ENCODE assay signal across 34 cellular contexts in genomic region chr20:62447143-62447869, GRCh38. TPM values are rescaled to one million over a fixed set of nuclear protein-coding genes. Genes with fewer than 3 reads are reported as not detected.
"Had no signal": no experiment of that assay in that cellular context is flagged by ENCODE, and none has a peak within 500 bp of the region (broad histone marks: within the 10 kb centered on the region; RNA-seq: fewer than 3 reads in every experiment).

No MANE protein-coding gene starts in this region.

- H3K9me2 ChIP-seq: SK-N-SH had no signal

- H3K27ac ChIP-seq: brain microvascular endothelial cell, Peyer's patch, SJSA1 had no signal

- ATAC-seq: activated CD8-positive, alpha-beta T cell treated with anti-CD3 and anti-CD28 coated beads for 36 hours; activated T-cell treated with anti-CD3 and anti-CD28 coated beads, Interleukin-2, amount 50 U/mL, for 72 hours; activated T-helper 17 cell treated with anti-CD3 and anti-CD28 coated beads, Interleukin-2, amount 50 U/mL, for 72 hours; PC-3 had no signal

- H3K4me3 Mint-ChIP-seq: activated CD4-positive, alpha-beta T cell treated with anti-CD3 and anti-CD28 coated beads, Interleukin-2, amount 10 ng/mL, durations not matched to agents 24 days and 14 days; activated CD8-positive, alpha-beta T cell treated with anti-CD3 and anti-CD28 coated beads for 36 hours; activated naive CD8-positive, alpha-beta T cell treated with anti-CD3 and anti-CD28 coated beads for 36 hours; activated T-cell treated with anti-CD3 and anti-CD28 coated beads, Interleukin-2, amount 50 U/mL, for 72 hours; activated T-helper 17 cell treated with anti-CD3 and anti-CD28 coated beads, Interleukin-2, amount 50 U/mL, for 72 hours; T-helper 1 cell treated with Interleukin-12 subunit alpha and Interleukin-12 subunit beta and Interleukin-4 antibody, amounts not matched to agents 30 μg/mL and 1 μg/mL, for 36 hours; T-helper 2 cell treated with Interferon-gamma antibody and Interleukin-4, amounts not matched to agents 5 μg/mL and 100 μg/mL, for 36 hours had no signal

- H3K4me1 Mint-ChIP-seq: activated CD4-positive, alpha-beta T cell treated with anti-CD3 and anti-CD28 coated beads, Interleukin-2, amount 10 ng/mL, durations not matched to agents 24 days and 14 days; activated naive CD8-positive, alpha-beta T cell treated with anti-CD3 and anti-CD28 coated beads for 36 hours; activated T-helper 17 cell treated with anti-CD3 and anti-CD28 coated beads, Interleukin-2, amount 50 U/mL, for 72 hours had no signal

- H3K9me3 ChIP-seq: Peyer's patch, SJSA1, SK-N-SH had no signal

- FAIRE-seq: TTC549 had no signal

- H3K27ac Mint-ChIP-seq: activated CD4-positive, alpha-beta T cell treated with anti-CD3 and anti-CD28 coated beads, Interleukin-2, amount 10 ng/mL, durations not matched to agents 24 days and 14 days; activated CD8-positive, alpha-beta T cell treated with anti-CD3 and anti-CD28 coated beads for 36 hours; activated naive CD8-positive, alpha-beta T cell treated with anti-CD3 and anti-CD28 coated beads for 36 hours; activated T-cell treated with anti-CD3 and anti-CD28 coated beads, Interleukin-2, amount 50 U/mL, for 72 hours; activated T-helper 17 cell treated with anti-CD3 and anti-CD28 coated beads, Interleukin-2, amount 50 U/mL, for 72 hours; T-helper 1 cell treated with Interleukin-12 subunit alpha and Interleukin-12 subunit beta and Interleukin-4 antibody, amounts not matched to agents 30 μg/mL and 1 μg/mL, for 36 hours; T-helper 2 cell treated with Interferon-gamma antibody and Interleukin-4, amounts not matched to agents 5 μg/mL and 100 μg/mL, for 36 hours had no signal

- H3K36me3 ChIP-seq: brain microvascular endothelial cell, Peyer's patch, SJSA1 had no signal

- H3K36me3 Mint-ChIP-seq: activated naive CD8-positive, alpha-beta T cell treated with anti-CD3 and anti-CD28 coated beads for 36 hours had no signal

- H3K27me3 Mint-ChIP-seq: activated CD4-positive, alpha-beta T cell treated with anti-CD3 and anti-CD28 coated beads, Interleukin-2, amount 10 ng/mL, durations not matched to agents 24 days and 14 days had no signal

- H3K4me1 ChIP-seq: SJSA1 had no signal

- DNase-seq: activated CD4-positive, alpha-beta T cell treated with anti-CD3 and anti-CD28 coated beads, Interleukin-2, amount 10 ng/mL, durations not matched to agents 24 days and 14 days; activated CD4-positive, alpha-beta T cell treated with anti-CD3 and anti-CD28 coated beads, Interleukin-2, amount 50 U/mL, for 4 hours; activated CD8-positive, alpha-beta T cell treated with anti-CD3 and anti-CD28 coated beads for 36 hours; activated effector memory CD4-positive, alpha-beta T cell treated with anti-CD3 and anti-CD28 coated beads, Interleukin-2, amount 50 U/mL, for 16 hours; activated naive CD4-positive, alpha-beta T cell; activated naive CD4-positive, alpha-beta T cell treated with anti-CD3 and anti-CD28 coated beads, Interleukin-2, amount 50 U/mL, for 16 hours; activated naive CD8-positive, alpha-beta T cell treated with anti-CD3 and anti-CD28 coated beads for 36 hours; activated T-cell treated with anti-CD3 and anti-CD28 coated beads, Interleukin-2, amount 50 U/mL, for 1 hour; activated T-cell treated with anti-CD3 and anti-CD28 coated beads, Interleukin-2, amount 50 U/mL, for 72 hours; amniotic stem cell; aorta; brain microvascular endothelial cell; NCI-H1048; NCI-H1105 treated with DMSO at 0.1 percent for 48 hours; NCI-H1436 treated with DMSO at 0.1 percent for 48 hours; NCI-H187; NCI-H2029 treated with DMSO at 0.1 percent for 48 hours; NCI-H2107; NCI-H2171; NCI-H510A; NCI-H526; NCI-H748 treated with DMSO at 0.1 percent for 48 hours; NK-92 treated with Interleukin-12 subunit alpha and Interleukin-12 subunit beta, amount 100 ng/mL, for 24 hours; PC-3; Peyer's patch; SHP77 treated with DMSO at 0.1 percent for 48 hours; SK-N-SH had no signal

- H3K9ac ChIP-seq: SK-N-SH had no signal

- H3K9me3 Mint-ChIP-seq: activated CD4-positive, alpha-beta T cell treated with anti-CD3 and anti-CD28 coated beads, Interleukin-2, amount 10 ng/mL, durations not matched to agents 24 days and 14 days; activated CD8-positive, alpha-beta T cell treated with anti-CD3 and anti-CD28 coated beads for 36 hours; activated naive CD8-positive, alpha-beta T cell treated with anti-CD3 and anti-CD28 coated beads for 36 hours; activated T-cell treated with anti-CD3 and anti-CD28 coated beads, Interleukin-2, amount 50 U/mL, for 72 hours; activated T-helper 17 cell treated with anti-CD3 and anti-CD28 coated beads, Interleukin-2, amount 50 U/mL, for 72 hours; T-helper 1 cell treated with Interleukin-12 subunit alpha and Interleukin-12 subunit beta and Interleukin-4 antibody, amounts not matched to agents 30 μg/mL and 1 μg/mL, for 36 hours; T-helper 2 cell treated with Interferon-gamma antibody and Interleukin-4, amounts not matched to agents 5 μg/mL and 100 μg/mL, for 36 hours had no signal

- H3K4me3 ChIP-seq: Peyer's patch, SJSA1 had no signal

- H3K4me2 ChIP-seq: SK-N-SH had no signal

- H3K27me3 ChIP-seq: brain microvascular endothelial cell, Peyer's patch had no signal

RNA-seq across cellular contexts. Expression of gene RBBP8NL, which starts 20.0 kb away (rescaled TPM):
- total RNA-seq: activated CD4-positive, alpha-beta T cell treated with anti-CD3 and anti-CD28 coated beads, Interleukin-2, amount 10 ng/mL, durations not matched to agents 24 days and 14 days; activated CD8-positive, alpha-beta memory T cell treated with anti-CD3 and anti-CD28 coated beads for 36 hours; activated CD8-positive, alpha-beta T cell treated with anti-CD3 and anti-CD28 coated beads for 36 hours; activated naive CD8-positive, alpha-beta T cell treated with anti-CD3 and anti-CD28 coated beads for 36 hours; activated T-cell treated with anti-CD3 and anti-CD28 coated beads, Interleukin-2, amount 50 U/mL, for 72 hours; activated T-helper 17 cell treated with anti-CD3 and anti-CD28 coated beads, Interleukin-2, amount 50 U/mL, for 72 hours; aorta; MCF 10A; SJSA1 had no signal
- polyA plus RNA-seq: SK-N-SH had no signal

RNA-seq across cellular contexts. Expression of gene GATA5, which starts 28.5 kb away (rescaled TPM):
- total RNA-seq: activated CD4-positive, alpha-beta T cell treated with anti-CD3 and anti-CD28 coated beads, Interleukin-2, amount 10 ng/mL, durations not matched to agents 24 days and 14 days; activated CD8-positive, alpha-beta memory T cell treated with anti-CD3 and anti-CD28 coated beads for 36 hours; activated CD8-positive, alpha-beta T cell treated with anti-CD3 and anti-CD28 coated beads for 36 hours; activated naive CD8-positive, alpha-beta T cell treated with anti-CD3 and anti-CD28 coated beads for 36 hours; activated T-cell treated with anti-CD3 and anti-CD28 coated beads, Interleukin-2, amount 50 U/mL, for 72 hours; activated T-helper 17 cell treated with anti-CD3 and anti-CD28 coated beads, Interleukin-2, amount 50 U/mL, for 72 hours; MCF 10A; SJSA1 had no signal
- polyA plus RNA-seq: SK-N-SH had no signal
